ENCODE assay signal across 20 cellular contexts in genomic region chr2:127420039-127420864, GRCh38. TPM values are rescaled to one million over a fixed set of nuclear protein-coding genes. Genes with fewer than 3 reads are reported as not detected.
DNase-seq lines count a peak whose midpoint lies in the region; ATAC-seq and TF ChIP-seq lines count a peak whose summit lies in the region.
"Had no signal": no experiment of that assay in that cellular context is flagged by ENCODE, and none has a peak within 500 bp of the region (broad histone marks: within the 10 kb centered on the region; RNA-seq: fewer than 3 reads in every experiment).

No MANE protein-coding gene starts in this region.

- ATAC-seq in upper lobe of right lung: no peak
- ATAC-seq: GM12878, GM23338, HCT116 had no signal

- H3K9me3 Mint-ChIP-seq in neural progenitor cell: no peaks in the 10 kb centered on the region
- no peaks in the 10 kb centered on the region for H3K9me3 Mint-ChIP-seq in activated naive CD4-positive, alpha-beta T cell treated with anti-CD3 and anti-CD28 coated beads, Interleukin-2, amount 10 ng/mL, durations not matched to agents 7 days and 5 days
- H3K9me3 Mint-ChIP-seq: GM23338 had no signal

- H3K79me2 ChIP-seq in neural progenitor cell (ENCODE audit: low read depth): no peaks in the 10 kb centered on the region

- intact Hi-C loops in upper lobe of right lung (cut with DNase I): no loop called here

- H3K4me1 Mint-ChIP-seq in neural progenitor cell: peaks cover 28% of the 10 kb centered on the region
- H3K4me1 Mint-ChIP-seq in activated naive CD4-positive, alpha-beta T cell treated with anti-CD3 and anti-CD28 coated beads, Interleukin-2, amount 10 ng/mL, durations not matched to agents 7 days and 5 days: peaks cover 32% of the 10 kb centered on the region

- H3K9me3 ChIP-seq in neural progenitor cell (ENCODE audit: low read depth) (no peaks in the 10 kb centered on the region), upper lobe of right lung (no peaks in the 10 kb centered on the region)
- H3K9me3 ChIP-seq: SJSA1 had no signal

- no peak overlapping the region for H3K4me2 ChIP-seq in neural progenitor cell
- H3K4me2 ChIP-seq: GM23338, KMS-11 had no signal

- H4K20me1 ChIP-seq in neural progenitor cell (ENCODE audit: low read depth): peaks cover 7% of the 10 kb centered on the region

- H3K4me3 ChIP-seq in neural progenitor cell: no peak overlapping the region
- no peak overlapping the region for H3K4me3 ChIP-seq in upper lobe of right lung
- H3K4me3 ChIP-seq: GM12878, GM23338, SJSA1 had no signal

- H3K4me3 Mint-ChIP-seq in neural progenitor cell: no peak overlapping the region
- no peak overlapping the region for H3K4me3 Mint-ChIP-seq in activated naive CD4-positive, alpha-beta T cell treated with anti-CD3 and anti-CD28 coated beads, Interleukin-2, amount 10 ng/mL, durations not matched to agents 7 days and 5 days
- H3K4me3 Mint-ChIP-seq: GM23338 had no signal

- H3K27me3 ChIP-seq in neural progenitor cell (peaks cover 100% of the 10 kb centered on the region), upper lobe of right lung (peaks cover 20% of the 10 kb centered on the region)

- CTCF ChIA-PET in activated naive CD4-positive, alpha-beta T cell treated with anti-CD3 and anti-CD28 coated beads, Interleukin-2, amount 10 ng/mL, durations not matched to agents 7 days and 5 days (lab: Charles Lee): no interaction called here

- peak; percentile 51 for DNase-seq in activated CD8-positive, alpha-beta memory T cell treated with anti-CD3 and anti-CD28 coated beads for 24 hours
- no peak for DNase-seq in activated CD8-positive, alpha-beta memory T cell treated with anti-CD3 and anti-CD28 coated beads, Interleukin-2, amount 50 U/mL, for 4 hours
- peak; percentile 21 for DNase-seq in left kidney (ENCODE audit: low read depth, low spot score)
- no peak for DNase-seq in neural progenitor cell (ENCODE audit: low spot score)
- peak; percentile 54 for DNase-seq in upper lobe of right lung
- no peak for DNase-seq in NCI-H345 treated with DMSO at 0.1 percent for 48 hours (lab: John Stamatoyannopoulos, UW; ENCODE audit: unreplicated experiment)
- no peak for DNase-seq in activated naive CD4-positive, alpha-beta T cell treated with anti-CD3 and anti-CD28 coated beads, Interleukin-2, amount 10 ng/mL, durations not matched to agents 7 days and 5 days
- no peak for DNase-seq in putamen (ENCODE audit: low spot score)
- DNase-seq: C1 segment of cervical spinal cord, GDM1, NCI-H1048, NCI-H1694, NCI-H226, NCI-H69, RPMI8226 had no signal

- H3K27ac ChIP-seq in neural progenitor cell: no peak overlapping the region
- no peak overlapping the region for H3K27ac ChIP-seq in upper lobe of right lung
- H3K27ac ChIP-seq: KMS-11, SJSA1 had no signal

- peak overlapping the region; percentile 48 for H3K27ac Mint-ChIP-seq in neural progenitor cell
- H3K27ac Mint-ChIP-seq in activated naive CD4-positive, alpha-beta T cell treated with anti-CD3 and anti-CD28 coated beads, Interleukin-2, amount 10 ng/mL, durations not matched to agents 7 days and 5 days: no peak overlapping the region
- H3K27ac Mint-ChIP-seq: GM23338 had no signal

- H3K36me3 ChIP-seq in neural progenitor cell: no peaks in the 10 kb centered on the region
- H3K36me3 ChIP-seq in upper lobe of right lung: no peaks in the 10 kb centered on the region
- H3K36me3 ChIP-seq: SJSA1 had no signal

- no peak for TF ChIP-seq CTCF in neural progenitor cell (IDR thresholded peaks at IDR 0.05)
- TF ChIP-seq CTCF in upper lobe of right lung (IDR thresholded peaks at IDR 0.05): no peak

- H3F3A ChIP-seq in neural progenitor cell (ENCODE audit: low read depth): peaks cover 26% of the 10 kb centered on the region

- H3K4me1 ChIP-seq in neural progenitor cell (peaks cover 16% of the 10 kb centered on the region), upper lobe of right lung (peaks cover 27% of the 10 kb centered on the region)

- no peaks in the 10 kb centered on the region for H3K36me3 Mint-ChIP-seq in neural progenitor cell
- H3K36me3 Mint-ChIP-seq in activated naive CD4-positive, alpha-beta T cell treated with anti-CD3 and anti-CD28 coated beads, Interleukin-2, amount 10 ng/mL, durations not matched to agents 7 days and 5 days: no peaks in the 10 kb centered on the region

- peaks cover 50% of the 10 kb centered on the region for H3K27me3 Mint-ChIP-seq in neural progenitor cell (ENCODE audit: insufficient read depth, low read depth)
- peaks cover 84% of the 10 kb centered on the region for H3K27me3 Mint-ChIP-seq in activated naive CD4-positive, alpha-beta T cell treated with anti-CD3 and anti-CD28 coated beads, Interleukin-2, amount 10 ng/mL, durations not matched to agents 7 days and 5 days

- H3K9ac ChIP-seq in neural progenitor cell: no peak overlapping the region
- H3K9ac ChIP-seq: KMS-11 had no signal

- H2AFZ ChIP-seq in neural progenitor cell (replicated peaks): no peak overlapping the region
- H2AFZ ChIP-seq: GM23338 had no signal

RNA-seq across cellular contexts. Expression of gene PROC, which starts 2.0 kb away (rescaled TPM):
- total RNA-seq in neural progenitor cell (ENCODE audit: low replicate concordance): 0.25 TPM in 1 of 2 replicates, not detected in the other
- total RNA-seq in upper lobe of right lung: not detected
- total RNA-seq: GM12878 had no signal

RNA-seq across cellular contexts. Expression of gene MAP3K2, which starts 32.5 kb away (rescaled TPM):
- 24.5 and 27.7 TPM in 2 replicates for total RNA-seq in neural progenitor cell (ENCODE audit: low replicate concordance)
- 71.5 TPM for total RNA-seq in upper lobe of right lung

Comparison
In these comparisons a context has a peak if more than half of its experiments do, and no peak if none do; other contexts are left out.
1. DNase-seq: peak in activated CD8-positive, alpha-beta memory T cell treated with anti-CD3 and anti-CD28 coated beads for 24 hours (single experiment), left kidney (single experiment) and upper lobe of right lung (single experiment); none in activated CD8-positive, alpha-beta memory T cell treated with anti-CD3 and anti-CD28 coated beads, Interleukin-2, amount 50 U/mL, for 4 hours (single experiment), neural progenitor cell (single experiment), NCI-H345 treated with DMSO at 0.1 percent for 48 hours (single experiment), activated naive CD4-positive, alpha-beta T cell treated with anti-CD3 and anti-CD28 coated beads, Interleukin-2, amount 10 ng/mL, durations not matched to agents 7 days and 5 days (single experiment) and putamen (single experiment).